9 cellular contexts compared by ENCODE assay signal in genomic region chr20:45346851-45347250, GRCh38. TPM values are rescaled to one million over a fixed set of nuclear protein-coding genes. Genes with fewer than 3 reads are reported as not detected.
A peak's percentile ranks its signal among the peaks of the same experiment; 100 is the strongest.
DNase-seq lines count a peak whose midpoint lies in the region; ATAC-seq and TF ChIP-seq lines count a peak whose summit lies in the region.
"Had no signal": no experiment of that assay in that cellular context is flagged by ENCODE, and none has a peak within 500 bp of the region (broad histone marks: within the 10 kb centered on the region; RNA-seq: fewer than 3 reads in every experiment).

No MANE protein-coding gene starts in this region.

- DNase-seq in H7: no peak
- no peak for DNase-seq in activated CD4-positive, alpha-beta memory T cell treated with anti-CD3 and anti-CD28 coated beads, Interleukin-2, amount 10 ng/mL, durations not matched to agents 7 days and 5 days
- DNase-seq in right cardiac atrium: no peak
- no peak for DNase-seq in NCI-H524 treated with DMSO at 0.1 percent for 48 hours (lab: John Stamatoyannopoulos, UW)
- no peak for DNase-seq in GM13976 (ENCODE audit: low spot score)
- no peak for DNase-seq in NCI-H1417 treated with DMSO at 0.1 percent for 48 hours (lab: John Stamatoyannopoulos, UW)
- DNase-seq: NCI-H2081 had no signal

- H3K27me3 ChIP-seq in H7 (ENCODE audit: control insufficient read depth, insufficient read depth, low read length): no peaks in the 10 kb centered on the region
- H3K27me3 ChIP-seq in right cardiac atrium (ENCODE audit: control insufficient read depth, insufficient read depth): no peaks in the 10 kb centered on the region
- H3K27me3 ChIP-seq in skeletal muscle satellite cell (ENCODE audit: control insufficient read depth, insufficient read depth, low read length): no peaks in the 10 kb centered on the region

- H3K4me3 ChIP-seq in H7 (ENCODE audit: insufficient read depth, low read depth, low read length): peak overlapping the region; percentile 68; the same call in 1 of the 2 replicates
- peak overlapping the region; percentile 57 for H3K4me3 ChIP-seq in right cardiac atrium (ENCODE audit: low read length)
- peak overlapping the region; percentile 92 for H3K4me3 ChIP-seq in skeletal muscle satellite cell (ENCODE audit: low read length)

- H3K27me3 Mint-ChIP-seq in activated CD4-positive, alpha-beta memory T cell treated with anti-CD3 and anti-CD28 coated beads, Interleukin-2, amount 10 ng/mL, durations not matched to agents 7 days and 5 days: no peaks in the 10 kb centered on the region

- no peak for TF ChIP-seq CTCF in GM13976 (IDR thresholded peaks at IDR 0.05; ENCODE audit: borderline replicate concordance, control extremely low read depth, extremely low read depth, insufficient read depth, missing control alignments)

- peak overlapping the region; percentile 84 for H3K4me2 ChIP-seq in skeletal muscle satellite cell (ENCODE audit: low read length)

- CTCF ChIA-PET in activated CD4-positive, alpha-beta memory T cell treated with anti-CD3 and anti-CD28 coated beads, Interleukin-2, amount 10 ng/mL, durations not matched to agents 7 days and 5 days (lab: Charles Lee): interaction anchor here (0.5 to 4.0 kb wide), 9 partner anchors 8 to 423 kb away, joined by 3 to 19 read pairs (median 4); partner anchors contain the start of gene SYS1

- H3K27ac ChIP-seq in right cardiac atrium (ENCODE audit: low read length): peak overlapping the region; percentile 98

- H3K4me3 Mint-ChIP-seq in activated CD4-positive, alpha-beta memory T cell treated with anti-CD3 and anti-CD28 coated beads, Interleukin-2, amount 10 ng/mL, durations not matched to agents 7 days and 5 days: peak overlapping the region; percentile 86

- H3K36me3 Mint-ChIP-seq in activated CD4-positive, alpha-beta memory T cell treated with anti-CD3 and anti-CD28 coated beads, Interleukin-2, amount 10 ng/mL, durations not matched to agents 7 days and 5 days (ENCODE audit: low read depth): peaks cover 4% of the 10 kb centered on the region

- WGBS in right cardiac atrium: 57% methylated on average over 5 of the region's 5 CpGs

- H3K27ac Mint-ChIP-seq in activated CD4-positive, alpha-beta memory T cell treated with anti-CD3 and anti-CD28 coated beads, Interleukin-2, amount 10 ng/mL, durations not matched to agents 7 days and 5 days: no peak overlapping the region

- H3K9me3 Mint-ChIP-seq in activated CD4-positive, alpha-beta memory T cell treated with anti-CD3 and anti-CD28 coated beads, Interleukin-2, amount 10 ng/mL, durations not matched to agents 7 days and 5 days: no peaks in the 10 kb centered on the region

- H3K9me3 ChIP-seq in right cardiac atrium (ENCODE audit: control insufficient read depth, low read length) (no peaks in the 10 kb centered on the region), skeletal muscle satellite cell (replicated peaks; ENCODE audit: low read length) (no peaks in the 10 kb centered on the region)

- ATAC-seq in right cardiac atrium (no peak), GM21390 (IDR thresholded peaks at IDR 0.05; ENCODE audit: unreplicated experiment) (no peak)

- intact Hi-C loops in right cardiac atrium (cut with DNase I): no loop called here

- POLR2A ChIA-PET in activated CD4-positive, alpha-beta memory T cell treated with anti-CD3 and anti-CD28 coated beads, Interleukin-2, amount 10 ng/mL, durations not matched to agents 7 days and 5 days (lab: Charles Lee): interaction anchor here (0.6 to 4.6 kb wide), 15 partner anchors 9 to 445 kb away, joined by 3 to 25 read pairs (median 6); partner anchors contain the start of genes DNTTIP1, PIGT, SYS1 and WFDC3

- H3K9ac ChIP-seq in skeletal muscle satellite cell (ENCODE audit: low read depth, low read length): peak overlapping the region; percentile 97

- peaks cover 22% of the 10 kb centered on the region for H3K4me1 ChIP-seq in right cardiac atrium (ENCODE audit: control insufficient read depth, insufficient read depth, low read length)
- peaks cover 57% of the 10 kb centered on the region for H3K4me1 ChIP-seq in skeletal muscle satellite cell (ENCODE audit: control insufficient read depth, insufficient read depth, low read length)

- H3K36me3 ChIP-seq in H7 (replicated peaks; ENCODE audit: control insufficient read depth, insufficient read depth, low read length): no peaks in the 10 kb centered on the region
- H3K36me3 ChIP-seq in skeletal muscle satellite cell (ENCODE audit: insufficient read depth, low read length): peaks cover 32% of the 10 kb centered on the region

- in situ Hi-C loops in GM13976 (cut with MboI; ENCODE audit: low sequenced_read_pairs, unreplicated experiment): no loop called here

- H3K4me1 Mint-ChIP-seq in activated CD4-positive, alpha-beta memory T cell treated with anti-CD3 and anti-CD28 coated beads, Interleukin-2, amount 10 ng/mL, durations not matched to agents 7 days and 5 days: peaks cover 49% of the 10 kb centered on the region

RNA-seq across cellular contexts. Expression of gene SDC4, which starts 1.4 kb away (rescaled TPM):
- 47.3 and 56.1 TPM in 2 replicates for total RNA-seq in H7 (2014; rRNA removed; shearing (Covaris generic))
- 10 to 100 TPM; 28.1 to 28.3 TPM for total RNA-seq in activated CD4-positive, alpha-beta memory T cell treated with anti-CD3 and anti-CD28 coated beads, Interleukin-2, amount 10 ng/mL, durations not matched to agents 7 days and 5 days
- 100 to 1,000 TPM in 1 of 4 donors, 10 to 100 TPM in 3; 57.5 to 125 (median 61.2) TPM for total RNA-seq in right cardiac atrium
- 63.8 TPM for polyA plus RNA-seq in right cardiac atrium
- 72.8 and 93.0 TPM in 2 replicates for total RNA-seq in skeletal muscle satellite cell (2012; rRNA removed)

RNA-seq across cellular contexts. Expression of gene SYS1, which starts 16.1 kb away (rescaled TPM):
- total RNA-seq in H7 (2014; rRNA removed; shearing (Covaris generic)): 11.8 and 22.8 TPM in 2 replicates
- 10 to 100 TPM; 22.1 to 24.2 TPM for total RNA-seq in activated CD4-positive, alpha-beta memory T cell treated with anti-CD3 and anti-CD28 coated beads, Interleukin-2, amount 10 ng/mL, durations not matched to agents 7 days and 5 days
- 10 to 100 TPM; 21.5 to 28.7 (median 25.8) TPM for total RNA-seq in right cardiac atrium
- polyA plus RNA-seq in right cardiac atrium: 17.1 TPM
- 18.6 and 18.8 TPM in 2 replicates for total RNA-seq in skeletal muscle satellite cell (2012; rRNA removed)

RNA-seq across cellular contexts. Expression of gene TP53TG5, which starts 31.3 kb away (rescaled TPM):
- total RNA-seq in H7 (2014; rRNA removed; shearing (Covaris generic)): not detected in 2 replicates
- total RNA-seq in activated CD4-positive, alpha-beta memory T cell treated with anti-CD3 and anti-CD28 coated beads, Interleukin-2, amount 10 ng/mL, durations not matched to agents 7 days and 5 days: not detected
- total RNA-seq in right cardiac atrium: 1 to 10 TPM in 3 of 4 donors, under 1 TPM in 1; 0.82 to 1.5 (median 1.4) TPM
- polyA plus RNA-seq in right cardiac atrium: 0.95 TPM
- total RNA-seq in skeletal muscle satellite cell (2012; rRNA removed): not detected in 2 replicates

RNA-seq across cellular contexts. Expression of gene MATN4, which starts 38.8 kb away (rescaled TPM):
- total RNA-seq in H7 (2014; rRNA removed; shearing (Covaris generic)): 0.14 and 0.67 TPM in 2 replicates
- total RNA-seq in activated CD4-positive, alpha-beta memory T cell treated with anti-CD3 and anti-CD28 coated beads, Interleukin-2, amount 10 ng/mL, durations not matched to agents 7 days and 5 days: 1 to 10 TPM in 1 of 2 experiments, under 1 TPM in 1; 0.83 to 1.5 TPM
- under 1 TPM in 3 of 4 donors, not detected in 1; 0.15 to 0.20 (median 0.17) TPM for total RNA-seq in right cardiac atrium
- 0.05 TPM for polyA plus RNA-seq in right cardiac atrium
- total RNA-seq in skeletal muscle satellite cell (2012; rRNA removed): not detected in 2 replicates

RNA-seq across cellular contexts. Expression of gene RBPJL, which starts 40.2 kb away (rescaled TPM):
- not detected in 2 replicates for total RNA-seq in H7 (2014; rRNA removed; shearing (Covaris generic))
- not detected for total RNA-seq in activated CD4-positive, alpha-beta memory T cell treated with anti-CD3 and anti-CD28 coated beads, Interleukin-2, amount 10 ng/mL, durations not matched to agents 7 days and 5 days
- total RNA-seq in right cardiac atrium: not detected
- polyA plus RNA-seq in right cardiac atrium: not detected
- total RNA-seq in skeletal muscle satellite cell (2012; rRNA removed): not detected in 2 replicates
